Comparison of ENCODE assay signal across 2 cellular contexts in the genomic region with DNA sequence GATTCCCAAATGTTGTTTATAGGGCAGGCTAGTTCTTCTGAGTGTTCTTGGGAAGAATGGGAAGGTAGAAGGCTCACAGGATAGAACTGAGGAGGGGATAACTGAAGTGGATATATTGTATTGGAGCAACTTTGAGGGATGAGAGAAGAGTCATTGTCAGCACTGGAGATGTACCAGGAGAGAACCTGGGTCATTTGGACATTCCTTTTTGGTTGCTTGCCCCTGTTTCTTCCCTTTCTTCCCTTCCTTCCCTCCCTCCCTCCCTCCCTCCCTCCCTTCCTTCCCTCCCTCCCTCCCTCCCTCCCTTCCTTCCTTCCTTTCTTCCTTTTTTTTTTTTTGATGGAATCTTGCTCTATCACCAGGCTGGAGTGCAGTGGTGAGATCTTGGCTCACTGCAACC.
TF ChIP-seq lines count a peak whose summit lies in the region.

No MANE protein-coding gene starts in this region.

TF ChIP-seq in HepG2, 621 proteins besides CTCF, POLR2A, EP300 and RAD21:
- TF ChIP-seq, protein P1, sequence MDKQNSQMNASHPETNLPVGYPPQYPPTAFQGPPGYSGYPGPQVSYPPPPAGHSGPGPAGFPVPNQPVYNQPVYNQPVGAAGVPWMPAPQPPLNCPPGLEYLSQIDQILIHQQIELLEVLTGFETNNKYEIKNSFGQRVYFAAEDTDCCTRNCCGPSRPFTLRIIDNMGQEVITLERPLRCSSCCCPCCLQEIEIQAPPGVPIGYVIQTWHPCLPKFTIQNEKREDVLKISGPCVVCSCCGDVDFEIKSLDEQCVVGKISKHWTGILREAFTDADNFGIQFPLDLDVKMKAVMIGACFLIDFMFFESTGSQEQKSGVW (CRISPR knock-in tag; IDR thresholded peaks at IDR 0.05; ENCODE audit: borderline replicate concordance), result no peak
- no peak for TF ChIP-seq MYC (CRISPR knock-in tag; IDR thresholded peaks at IDR 0.05; ENCODE audit: borderline replicate concordance)
- TF ChIP-seq SNAPC2 (CRISPR knock-in tag; IDR thresholded peaks at IDR 0.05), result no peak
- no peak for TF ChIP-seq ARNTL (CRISPR knock-in tag; IDR thresholded peaks at IDR 0.05)
- TF ChIP-seq, protein P2, sequence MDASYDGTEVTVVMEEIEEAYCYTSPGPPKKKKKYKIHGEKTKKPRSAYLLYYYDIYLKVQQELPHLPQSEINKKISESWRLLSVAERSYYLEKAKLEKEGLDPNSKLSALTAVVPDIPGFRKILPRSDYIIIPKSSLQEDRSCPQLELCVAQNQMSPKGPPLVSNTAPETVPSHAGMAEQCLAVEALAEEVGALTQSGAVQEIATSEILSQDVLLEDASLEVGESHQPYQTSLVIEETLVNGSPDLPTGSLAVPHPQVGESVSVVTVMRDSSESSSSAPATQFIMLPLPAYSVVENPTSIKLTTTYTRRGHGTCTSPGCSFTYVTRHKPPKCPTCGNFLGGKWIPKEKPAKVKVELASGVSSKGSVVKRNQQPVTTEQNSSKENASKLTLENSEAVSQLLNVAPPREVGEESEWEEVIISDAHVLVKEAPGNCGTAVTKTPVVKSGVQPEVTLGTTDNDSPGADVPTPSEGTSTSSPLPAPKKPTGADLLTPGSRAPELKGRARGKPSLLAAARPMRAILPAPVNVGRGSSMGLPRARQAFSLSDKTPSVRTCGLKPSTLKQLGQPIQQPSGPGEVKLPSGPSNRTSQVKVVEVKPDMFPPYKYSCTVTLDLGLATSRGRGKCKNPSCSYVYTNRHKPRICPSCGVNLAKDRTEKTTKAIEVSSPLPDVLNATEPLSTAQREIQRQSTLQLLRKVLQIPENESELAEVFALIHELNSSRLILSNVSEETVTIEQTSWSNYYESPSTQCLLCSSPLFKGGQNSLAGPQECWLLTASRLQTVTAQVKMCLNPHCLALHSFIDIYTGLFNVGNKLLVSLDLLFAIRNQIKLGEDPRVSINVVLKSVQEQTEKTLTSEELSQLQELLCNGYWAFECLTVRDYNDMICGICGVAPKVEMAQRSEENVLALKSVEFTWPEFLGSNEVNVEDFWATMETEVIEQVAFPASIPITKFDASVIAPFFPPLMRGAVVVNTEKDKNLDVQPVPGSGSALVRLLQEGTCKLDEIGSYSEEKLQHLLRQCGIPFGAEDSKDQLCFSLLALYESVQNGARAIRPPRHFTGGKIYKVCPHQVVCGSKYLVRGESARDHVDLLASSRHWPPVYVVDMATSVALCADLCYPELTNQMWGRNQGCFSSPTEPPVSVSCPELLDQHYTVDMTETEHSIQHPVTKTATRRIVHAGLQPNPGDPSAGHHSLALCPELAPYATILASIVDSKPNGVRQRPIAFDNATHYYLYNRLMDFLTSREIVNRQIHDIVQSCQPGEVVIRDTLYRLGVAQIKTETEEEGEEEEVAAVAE (CRISPR knock-in tag; IDR thresholded peaks at IDR 0.05; ENCODE audit: borderline replicate concordance), result no peak
- TF ChIP-seq PCBP1 (IDR thresholded peaks at IDR 0.05; ENCODE audit: borderline replicate concordance, low read depth, low read length), result 0 out of 2 replicates have a peak, but pooled peaks have one; percentile 63
- no peak for TF ChIP-seq GFI1 (CRISPR knock-in tag; IDR thresholded peaks at IDR 0.05; ENCODE audit: borderline replicate concordance)
- TF ChIP-seq NCOA5 (CRISPR knock-in tag; IDR thresholded peaks at IDR 0.05), result no peak
- TF ChIP-seq, protein P3, sequence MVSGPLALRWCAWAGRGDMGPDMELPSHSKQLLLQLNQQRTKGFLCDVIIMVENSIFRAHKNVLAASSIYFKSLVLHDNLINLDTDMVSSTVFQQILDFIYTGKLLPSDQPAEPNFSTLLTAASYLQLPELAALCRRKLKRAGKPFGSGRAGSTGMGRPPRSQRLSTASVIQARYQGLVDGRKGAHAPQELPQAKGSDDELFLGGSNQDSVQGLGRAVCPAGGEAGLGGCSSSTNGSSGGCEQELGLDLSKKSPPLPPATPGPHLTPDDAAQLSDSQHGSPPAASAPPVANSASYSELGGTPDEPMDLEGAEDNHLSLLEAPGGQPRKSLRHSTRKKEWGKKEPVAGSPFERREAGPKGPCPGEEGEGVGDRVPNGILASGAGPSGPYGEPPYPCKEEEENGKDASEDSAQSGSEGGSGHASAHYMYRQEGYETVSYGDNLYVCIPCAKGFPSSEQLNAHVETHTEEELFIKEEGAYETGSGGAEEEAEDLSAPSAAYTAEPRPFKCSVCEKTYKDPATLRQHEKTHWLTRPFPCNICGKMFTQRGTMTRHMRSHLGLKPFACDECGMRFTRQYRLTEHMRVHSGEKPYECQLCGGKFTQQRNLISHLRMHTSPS (CRISPR knock-in tag; IDR thresholded peaks at IDR 0.05; ENCODE audit: low read depth), result no peak
- TF ChIP-seq ZNF136 (CRISPR knock-in tag; IDR thresholded peaks at IDR 0.05; ENCODE audit: low read depth), result no peak
- peak; percentile 88 for TF ChIP-seq HNRNPK (IDR thresholded peaks at IDR 0.05; ENCODE audit: low read depth, low read length, poor library complexity, severe bottlenecking)
- no peak for TF ChIP-seq ZNF530 (CRISPR knock-in tag; IDR thresholded peaks at IDR 0.05; ENCODE audit: low read depth)
- no peak for TF ChIP-seq ERF (CRISPR knock-in tag; IDR thresholded peaks at IDR 0.05)
- no peak for TF ChIP-seq ZNF101 (CRISPR knock-in tag; IDR thresholded peaks at IDR 0.05; ENCODE audit: borderline replicate concordance, low read depth)
- TF ChIP-seq, protein P4, sequence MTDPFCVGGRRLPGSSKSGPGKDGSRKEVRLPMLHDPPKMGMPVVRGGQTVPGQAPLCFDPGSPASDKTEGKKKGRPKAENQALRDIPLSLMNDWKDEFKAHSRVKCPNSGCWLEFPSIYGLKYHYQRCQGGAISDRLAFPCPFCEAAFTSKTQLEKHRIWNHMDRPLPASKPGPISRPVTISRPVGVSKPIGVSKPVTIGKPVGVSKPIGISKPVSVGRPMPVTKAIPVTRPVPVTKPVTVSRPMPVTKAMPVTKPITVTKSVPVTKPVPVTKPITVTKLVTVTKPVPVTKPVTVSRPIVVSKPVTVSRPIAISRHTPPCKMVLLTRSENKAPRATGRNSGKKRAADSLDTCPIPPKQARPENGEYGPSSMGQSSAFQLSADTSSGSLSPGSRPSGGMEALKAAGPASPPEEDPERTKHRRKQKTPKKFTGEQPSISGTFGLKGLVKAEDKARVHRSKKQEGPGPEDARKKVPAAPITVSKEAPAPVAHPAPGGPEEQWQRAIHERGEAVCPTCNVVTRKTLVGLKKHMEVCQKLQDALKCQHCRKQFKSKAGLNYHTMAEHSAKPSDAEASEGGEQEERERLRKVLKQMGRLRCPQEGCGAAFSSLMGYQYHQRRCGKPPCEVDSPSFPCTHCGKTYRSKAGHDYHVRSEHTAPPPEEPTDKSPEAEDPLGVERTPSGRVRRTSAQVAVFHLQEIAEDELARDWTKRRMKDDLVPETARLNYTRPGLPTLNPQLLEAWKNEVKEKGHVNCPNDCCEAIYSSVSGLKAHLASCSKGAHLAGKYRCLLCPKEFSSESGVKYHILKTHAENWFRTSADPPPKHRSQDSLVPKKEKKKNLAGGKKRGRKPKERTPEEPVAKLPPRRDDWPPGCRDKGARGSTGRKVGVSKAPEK (CRISPR knock-in tag; IDR thresholded peaks at IDR 0.05; ENCODE audit: borderline replicate concordance), result no peak
- no peak for TF ChIP-seq ZNF564 (CRISPR knock-in tag; IDR thresholded peaks at IDR 0.05)

TF ChIP-seq in IMR-90, 13 proteins besides CTCF, POLR2A, EP300 and RAD21:
- TF ChIP-seq SMC3 (IDR thresholded peaks at IDR 0.05; ENCODE audit: low read depth, low read length) (no peak), RFX5 (IDR thresholded peaks at IDR 0.05; ENCODE audit: low read depth, low read length) (no peak), BHLHE40 (IDR thresholded peaks at IDR 0.05; ENCODE audit: low read depth, low read length) (no peak), NFE2L2 (IDR thresholded peaks at IDR 0.05; ENCODE audit: low read depth, low read length) (no peak), FOS (IDR thresholded peaks at IDR 0.05; ENCODE audit: low read depth, low read length) (no peak), RCOR1 (IDR thresholded peaks at IDR 0.05; ENCODE audit: insufficient replicate concordance, low read length) (no peak), CHD1 (IDR thresholded peaks at IDR 0.05; ENCODE audit: low read depth, low read length) (no peak), MAZ (IDR thresholded peaks at IDR 0.05; ENCODE audit: borderline replicate concordance, low read depth, low read length) (no peak), CEBPB (IDR thresholded peaks at IDR 0.05; ENCODE audit: low read depth, low read length) (no peak), MXI1 (IDR thresholded peaks at IDR 0.05; ENCODE audit: borderline replicate concordance, low read depth, low read length) (no peak)
- TF ChIP-seq, protein P5, sequence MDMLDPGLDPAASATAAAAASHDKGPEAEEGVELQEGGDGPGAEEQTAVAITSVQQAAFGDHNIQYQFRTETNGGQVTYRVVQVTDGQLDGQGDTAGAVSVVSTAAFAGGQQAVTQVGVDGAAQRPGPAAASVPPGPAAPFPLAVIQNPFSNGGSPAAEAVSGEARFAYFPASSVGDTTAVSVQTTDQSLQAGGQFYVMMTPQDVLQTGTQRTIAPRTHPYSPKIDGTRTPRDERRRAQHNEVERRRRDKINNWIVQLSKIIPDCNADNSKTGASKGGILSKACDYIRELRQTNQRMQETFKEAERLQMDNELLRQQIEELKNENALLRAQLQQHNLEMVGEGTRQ (IDR thresholded peaks at IDR 0.05; ENCODE audit: low read depth, low read length), result no peak
- TF ChIP-seq, protein P6, sequence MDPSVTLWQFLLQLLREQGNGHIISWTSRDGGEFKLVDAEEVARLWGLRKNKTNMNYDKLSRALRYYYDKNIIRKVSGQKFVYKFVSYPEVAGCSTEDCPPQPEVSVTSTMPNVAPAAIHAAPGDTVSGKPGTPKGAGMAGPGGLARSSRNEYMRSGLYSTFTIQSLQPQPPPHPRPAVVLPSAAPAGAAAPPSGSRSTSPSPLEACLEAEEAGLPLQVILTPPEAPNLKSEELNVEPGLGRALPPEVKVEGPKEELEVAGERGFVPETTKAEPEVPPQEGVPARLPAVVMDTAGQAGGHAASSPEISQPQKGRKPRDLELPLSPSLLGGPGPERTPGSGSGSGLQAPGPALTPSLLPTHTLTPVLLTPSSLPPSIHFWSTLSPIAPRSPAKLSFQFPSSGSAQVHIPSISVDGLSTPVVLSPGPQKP (IDR thresholded peaks at IDR 0.05; ENCODE audit: borderline replicate concordance, low read depth, low read length), result no peak
